In genomic region chr11:19989191-19989590, GRCh38 we compare ENCODE assay signal across 25 cellular contexts.
A peak's percentile ranks its signal among the peaks of the same experiment; 100 is the strongest.
DNase-seq lines count a peak whose midpoint lies in the region; ATAC-seq, FAIRE-seq and TF ChIP-seq lines count a peak whose summit lies in the region.
"Had no signal": no experiment of that assay in that cellular context is flagged by ENCODE, and none has a peak within 500 bp of the region (broad histone marks: within the 10 kb centered on the region; RNA-seq: fewer than 3 reads in every experiment).

No MANE protein-coding gene starts in this region.

- H3K4me2 ChIP-seq in mesenchymal stem cell (ENCODE audit: low read length, poor library complexity, severe bottlenecking) = no peak overlapping the region
- H3K4me2 ChIP-seq: BLaER1 had no signal

- H3K4me3 ChIP-seq in mesenchymal stem cell (ENCODE audit: insufficient read depth in 1 of 2, low read depth in 1 of 2, low read length in 2 of 2) (no peak overlapping the region), thyroid gland (replicated peaks in 1 of 3) (no peak overlapping the region)
- H3K4me3 ChIP-seq: BLaER1, body of pancreas had no signal

- H3K9me3 ChIP-seq in mesenchymal stem cell (ENCODE audit: control insufficient read depth, low read length) = no peaks in the 10 kb centered on the region
- H3K9me3 ChIP-seq in thyroid gland = no peaks in the 10 kb centered on the region
- H3K9me3 ChIP-seq: BLaER1, body of pancreas had no signal

- H2BK12ac ChIP-seq in mesenchymal stem cell (ENCODE audit: low read length in 2 of 2) = no peak overlapping the region

- H3K36me3 ChIP-seq in mesenchymal stem cell (ENCODE audit: control insufficient read depth in 1 of 2, insufficient read depth in 2 of 2, low read depth in 1 of 2, low read length in 2 of 2) = peaks cover 3 to 84% of the 10 kb centered on the region in 2 experiments
- no peaks in the 10 kb centered on the region for H3K36me3 ChIP-seq in thyroid gland
- H3K36me3 ChIP-seq: BLaER1 had no signal

- H3K27me3 ChIP-seq in mesenchymal stem cell (ENCODE audit: control insufficient read depth in 1 of 2, insufficient read depth in 1 of 2, low read length in 2 of 2) = no peaks in the 10 kb centered on the region
- no peaks in the 10 kb centered on the region for H3K27me3 ChIP-seq in thyroid gland
- H3K27me3 ChIP-seq: BLaER1, body of pancreas, foreskin keratinocyte had no signal

- H3K27ac Mint-ChIP-seq in activated T-cell treated with anti-CD3 and anti-CD28 coated beads, Interleukin-2, amount 50 U/mL, for 72 hours = no peak overlapping the region
- no peak overlapping the region for H3K27ac Mint-ChIP-seq in activated T-helper 17 cell treated with anti-CD3 and anti-CD28 coated beads, Interleukin-2, amount 50 U/mL, for 72 hours
- H3K27ac Mint-ChIP-seq: activated CD8-positive, alpha-beta memory T cell treated with anti-CD3 and anti-CD28 coated beads, Interleukin-2, amount 10 ng/mL, durations not matched to agents 7 days and 5 days; activated naive CD8-positive, alpha-beta T cell treated with anti-CD3 and anti-CD28 coated beads, Interleukin-2, amount 10 ng/mL, durations not matched to agents 7 days and 5 days; activated T-helper 2 cell treated with anti-CD3 and anti-CD28 coated beads, Interferon-gamma antibody, Interleukin-2, Interleukin-4, amounts not matched to agents 10 μg/mL and 5 μg/mL and 100 μg/mL, durations not matched to agents 14 hours and 24 hours and 36 hours; mesothelial cell of epicardium; progenitor cell of endocrine pancreas; stimulated activated naive CD8-positive, alpha-beta T cell treated with anti-CD3 and anti-CD28 coated beads, Interleukin-15, Interleukin-2, amounts not matched to agents 100 ng/mL and 50 ng/mL, for 24 hours had no signal

- no peak overlapping the region for H3K18ac ChIP-seq in mesenchymal stem cell (ENCODE audit: low read depth in 1 of 2, low read length in 2 of 2)

- H3K4ac ChIP-seq in mesenchymal stem cell (ENCODE audit: low read depth in 1 of 2, low read length in 2 of 2) = no peak overlapping the region

- no peak for FAIRE-seq in D721Med (lab: Jason Lieb, UNC)
- FAIRE-seq: endothelial cell of umbilical vein, GM18507, TTC549 had no signal

- H3K27me3 Mint-ChIP-seq in activated T-cell treated with anti-CD3 and anti-CD28 coated beads, Interleukin-2, amount 50 U/mL, for 72 hours (ENCODE audit: low read depth) = peaks cover 26% of the 10 kb centered on the region
- no peaks in the 10 kb centered on the region for H3K27me3 Mint-ChIP-seq in activated T-helper 17 cell treated with anti-CD3 and anti-CD28 coated beads, Interleukin-2, amount 50 U/mL, for 72 hours
- H3K27me3 Mint-ChIP-seq: progenitor cell of endocrine pancreas had no signal

- H2AFZ ChIP-seq in mesenchymal stem cell (ENCODE audit: low read depth, low read length) = no peak overlapping the region

- H4K91ac ChIP-seq in mesenchymal stem cell (ENCODE audit: low read length) = no peak overlapping the region

- peaks cover 4% of the 10 kb centered on the region for H3K4me1 Mint-ChIP-seq in activated T-cell treated with anti-CD3 and anti-CD28 coated beads, Interleukin-2, amount 50 U/mL, for 72 hours (ENCODE audit: low read depth)
- H3K4me1 Mint-ChIP-seq in activated T-helper 17 cell treated with anti-CD3 and anti-CD28 coated beads, Interleukin-2, amount 50 U/mL, for 72 hours = no peaks in the 10 kb centered on the region
- H3K4me1 Mint-ChIP-seq: activated CD8-positive, alpha-beta memory T cell treated with anti-CD3 and anti-CD28 coated beads, Interleukin-2, amount 10 ng/mL, durations not matched to agents 7 days and 5 days; activated naive CD8-positive, alpha-beta T cell treated with anti-CD3 and anti-CD28 coated beads, Interleukin-2, amount 10 ng/mL, durations not matched to agents 7 days and 5 days had no signal

- TF ChIP-seq CTCF in thyroid gland (IDR thresholded peaks at IDR 0.05) (no peak), D721Med (IDR thresholded peaks at IDR 0.05; ENCODE audit: insufficient read depth, missing control alignments) (no peak)

- H3K4me1 ChIP-seq in mesenchymal stem cell (ENCODE audit: control insufficient read depth, insufficient read depth, low read depth, low read length) = peaks cover 5% of the 10 kb centered on the region
- H3K4me1 ChIP-seq in thyroid gland = peaks cover 27 to 61% of the 10 kb centered on the region in 2 donors

- no peak overlapping the region for H3K4me3 Mint-ChIP-seq in activated T-cell treated with anti-CD3 and anti-CD28 coated beads, Interleukin-2, amount 50 U/mL, for 72 hours
- no peak overlapping the region for H3K4me3 Mint-ChIP-seq in activated T-helper 17 cell treated with anti-CD3 and anti-CD28 coated beads, Interleukin-2, amount 50 U/mL, for 72 hours
- H3K4me3 Mint-ChIP-seq: activated CD8-positive, alpha-beta memory T cell treated with anti-CD3 and anti-CD28 coated beads, Interleukin-2, amount 10 ng/mL, durations not matched to agents 7 days and 5 days; activated naive CD8-positive, alpha-beta T cell treated with anti-CD3 and anti-CD28 coated beads, Interleukin-2, amount 10 ng/mL, durations not matched to agents 7 days and 5 days; mesothelial cell of epicardium; stimulated activated naive CD8-positive, alpha-beta T cell treated with anti-CD3 and anti-CD28 coated beads, Interleukin-15, Interleukin-2, amounts not matched to agents 100 ng/mL and 50 ng/mL, for 24 hours had no signal

- DNase-seq in activated T-cell treated with anti-CD3 and anti-CD28 coated beads, Interleukin-2, amount 50 U/mL, for 72 hours = no peak
- no peak for DNase-seq in activated T-cell treated with anti-CD3 and anti-CD28 coated beads for 4 hours
- DNase-seq in caudate nucleus (lab: John Stamatoyannopoulos, UW) = no peak
- no peak for DNase-seq in mesenchymal stem cell
- no peak for DNase-seq in thyroid gland
- DNase-seq in COR-L47 (lab: John Stamatoyannopoulos, UW) = no peak
- no peak for DNase-seq in D721Med (ENCODE audit: insufficient read length, low spot score)
- DNase-seq: activated CD4-positive, alpha-beta T cell treated with anti-CD3 and anti-CD28 coated beads for 4 hours; activated CD8-positive, alpha-beta memory T cell treated with anti-CD3 and anti-CD28 coated beads, Interleukin-2, amount 10 ng/mL, durations not matched to agents 7 days and 5 days; activated naive CD8-positive, alpha-beta T cell treated with anti-CD3 and anti-CD28 coated beads, Interleukin-2, amount 10 ng/mL, durations not matched to agents 7 days and 5 days; body of pancreas; cortex of kidney; NCI-H1417 treated with DMSO at 0.1 percent for 48 hours; NCI-H524; stimulated activated CD4-positive, alpha-beta T cell treated with anti-CD3 and anti-CD28 coated beads, Interleukin-4, amount 100 ng/mL, for 24 hours had no signal

- H3K36me3 Mint-ChIP-seq in activated T-cell treated with anti-CD3 and anti-CD28 coated beads, Interleukin-2, amount 50 U/mL, for 72 hours (ENCODE audit: insufficient read depth in 2 of 2) = no peaks in the 10 kb centered on the region
- H3K36me3 Mint-ChIP-seq in activated T-helper 17 cell treated with anti-CD3 and anti-CD28 coated beads, Interleukin-2, amount 50 U/mL, for 72 hours (ENCODE audit: low read depth) = no peaks in the 10 kb centered on the region
- H3K36me3 Mint-ChIP-seq: activated CD8-positive, alpha-beta memory T cell treated with anti-CD3 and anti-CD28 coated beads, Interleukin-2, amount 10 ng/mL, durations not matched to agents 7 days and 5 days; activated naive CD8-positive, alpha-beta T cell treated with anti-CD3 and anti-CD28 coated beads, Interleukin-2, amount 10 ng/mL, durations not matched to agents 7 days and 5 days had no signal

- no peak overlapping the region for H3K14ac ChIP-seq in mesenchymal stem cell (ENCODE audit: low read length in 2 of 2)

- H3K9me3 Mint-ChIP-seq in activated T-cell treated with anti-CD3 and anti-CD28 coated beads, Interleukin-2, amount 50 U/mL, for 72 hours = no peaks in the 10 kb centered on the region
- H3K9me3 Mint-ChIP-seq in activated T-helper 17 cell treated with anti-CD3 and anti-CD28 coated beads, Interleukin-2, amount 50 U/mL, for 72 hours = no peaks in the 10 kb centered on the region
- H3K9me3 Mint-ChIP-seq: activated naive CD8-positive, alpha-beta T cell treated with anti-CD3 and anti-CD28 coated beads, Interleukin-2, amount 10 ng/mL, durations not matched to agents 7 days and 5 days; activated T-helper 2 cell treated with anti-CD3 and anti-CD28 coated beads, Interferon-gamma antibody, Interleukin-2, Interleukin-4, amounts not matched to agents 10 μg/mL and 5 μg/mL and 100 μg/mL, durations not matched to agents 14 hours and 24 hours and 36 hours had no signal

- H3K79me1 ChIP-seq in mesenchymal stem cell (replicated peaks; ENCODE audit: low read length, poor library complexity, severe bottlenecking) = no peaks in the 10 kb centered on the region

- no peak for TF ChIP-seq POLR2A in thyroid gland (IDR thresholded peaks at IDR 0.05)

- no peak overlapping the region for H3K23ac ChIP-seq in mesenchymal stem cell (ENCODE audit: low read length in 2 of 2)

- peak overlapping the region; percentile 66 for H3K9ac ChIP-seq in mesenchymal stem cell (ENCODE audit: low read length)
- H3K9ac ChIP-seq: BLaER1 had no signal

- no peak overlapping the region for H2BK5ac ChIP-seq in mesenchymal stem cell (ENCODE audit: low read depth, low read length, poor library complexity, severe bottlenecking)

- H2BK15ac ChIP-seq in mesenchymal stem cell (ENCODE audit: low read depth, poor library complexity, severe bottlenecking) = no peak overlapping the region

- no peak overlapping the region for H2AK5ac ChIP-seq in mesenchymal stem cell (ENCODE audit: low read length, severe bottlenecking)

- peak overlapping the region; percentile 31 for H3K27ac ChIP-seq in caudate nucleus (ENCODE audit: low read depth, low read length)
- H3K27ac ChIP-seq in mesenchymal stem cell (ENCODE audit: low read length, poor library complexity, severe bottlenecking) = no peak overlapping the region
- H3K27ac ChIP-seq in thyroid gland = peak overlapping the region; percentile 87 to 93 (median 87)
- H3K27ac ChIP-seq: BLaER1, body of pancreas, foreskin keratinocyte had no signal

- WGBS in mesenchymal stem cell = 100% methylated on average over 1 of the region's 2 CpGs
- WGBS in thyroid gland, 2 donors = 74 to 81% methylated on average over 2 of the region's 2 CpGs

- no peak overlapping the region for H2BK120ac ChIP-seq in mesenchymal stem cell (ENCODE audit: low read depth, low read length)

- ATAC-seq in activated T-cell treated with anti-CD3 and anti-CD28 coated beads, Interleukin-2, amount 50 U/mL, for 72 hours (replicated peaks in 1 of 2) = peak; percentile 52 to 57
- no peak for ATAC-seq in activated T-helper 17 cell treated with anti-CD3 and anti-CD28 coated beads, Interleukin-2, amount 50 U/mL, for 72 hours (replicated peaks)
- ATAC-seq: activated CD8-positive, alpha-beta memory T cell treated with anti-CD3 and anti-CD28 coated beads, Interleukin-2, amount 10 ng/mL, durations not matched to agents 7 days and 5 days; body of pancreas had no signal

- H4K8ac ChIP-seq in mesenchymal stem cell (ENCODE audit: low read length) = no peak overlapping the region

- intact Hi-C loops in thyroid gland (cut with DNase I) = no loop called here
